ENCODE assay signal across 22 cellular contexts in the genomic region with DNA sequence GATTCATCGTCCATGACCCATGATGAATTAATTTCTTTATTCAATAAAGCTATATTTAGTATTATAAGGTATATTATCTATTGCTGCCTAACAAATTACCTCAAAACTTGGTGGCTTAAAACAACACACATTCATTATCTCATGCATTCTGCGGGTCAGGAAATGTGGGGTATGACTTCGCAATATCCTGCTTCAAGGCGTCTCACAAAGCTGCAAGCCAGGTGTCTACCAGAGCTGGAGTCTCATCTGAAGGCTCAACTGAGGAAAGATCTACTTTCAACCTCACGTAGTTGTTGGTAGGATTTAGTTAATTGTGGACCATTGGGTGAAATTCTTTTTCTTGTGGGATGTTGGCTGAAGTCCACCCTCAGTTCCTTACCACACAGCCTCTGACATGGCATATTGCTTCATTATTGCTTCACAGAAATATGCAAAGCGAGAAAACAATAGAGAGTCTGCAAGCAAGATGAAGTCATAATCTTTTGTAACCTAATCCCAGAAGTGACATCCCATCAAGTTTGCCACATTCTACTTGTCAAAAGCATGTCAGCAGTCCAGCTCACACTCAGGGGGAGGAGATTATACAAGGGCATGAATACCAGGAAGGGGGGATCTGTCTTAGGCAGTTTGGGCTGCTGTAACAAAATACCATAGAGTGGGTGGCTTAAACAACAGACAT. TPM values are rescaled to one million over a fixed set of nuclear protein-coding genes. Genes with fewer than 3 reads are reported as not detected.
DNase-seq lines count a peak whose midpoint lies in the region; ATAC-seq, FAIRE-seq and TF ChIP-seq lines count a peak whose summit lies in the region.
"Had no signal": no experiment of that assay in that cellular context is flagged by ENCODE, and none has a peak within 500 bp of the region (broad histone marks: within the 10 kb centered on the region; RNA-seq: fewer than 3 reads in every experiment).

No MANE protein-coding gene starts in this region.

- no peak overlapping the region for H2AK5ac ChIP-seq in neuronal stem cell (ENCODE audit: low read depth, low read length)

- H3K4me1 ChIP-seq in lung (ENCODE audit: control insufficient read depth in 2 of 2, insufficient read depth in 2 of 2, low read length in 2 of 2) (no peaks in the 10 kb centered on the region), testis (peaks cover 4% of the 10 kb centered on the region), neuronal stem cell (ENCODE audit: control insufficient read depth in 2 of 2, insufficient read depth in 1 of 2, low read depth in 1 of 2, low read length in 2 of 2) (no peaks in the 10 kb centered on the region)

- no peak overlapping the region for H3K27ac ChIP-seq in lung (ENCODE audit: low read depth in 1 of 2, low read length in 1 of 2)
- no peak overlapping the region for H3K27ac ChIP-seq in testis
- no peak overlapping the region for H3K27ac ChIP-seq in neuronal stem cell (replicated peaks; ENCODE audit: low read length)
- H3K27ac ChIP-seq: breast epithelium had no signal

- H3K36me3 ChIP-seq in bronchial epithelial cell (ENCODE audit: control insufficient read depth, insufficient read depth, low read length), result no peaks in the 10 kb centered on the region
- no peaks in the 10 kb centered on the region for H3K36me3 ChIP-seq in lung (ENCODE audit: control insufficient read depth in 2 of 2, insufficient read depth in 2 of 2, low read length in 2 of 2)
- no peaks in the 10 kb centered on the region for H3K36me3 ChIP-seq in testis (ENCODE audit: low read depth, missing control alignments)
- H3K36me3 ChIP-seq in neuronal stem cell (replicated peaks in 1 of 2; ENCODE audit: control insufficient read depth in 2 of 2, insufficient read depth in 2 of 2, low read length in 2 of 2), result peaks cover 0 to 31% of the 10 kb centered on the region in 2 donors
- H3K36me3 ChIP-seq: breast epithelium, stomach had no signal

- peaks cover 23% of the 10 kb centered on the region for H3K4me1 Mint-ChIP-seq in CD14-positive monocyte
- H3K4me1 Mint-ChIP-seq: GM23338 had no signal

- H2BK15ac ChIP-seq in neuronal stem cell (ENCODE audit: low read length), result no peak overlapping the region

- peak overlapping the region in 1 of 2 donors; percentile 69 for H3K4me3 Mint-ChIP-seq in CD14-positive monocyte
- H3K4me3 Mint-ChIP-seq: activated naive CD8-positive, alpha-beta T cell; activated T-cell treated with anti-CD3 and anti-CD28 coated beads, Interleukin-2, amount 50 U/mL, for 4 hours; GM23338; nephron had no signal

- H3K18ac ChIP-seq in neuronal stem cell (ENCODE audit: low read length), result no peak overlapping the region

- H3K4ac ChIP-seq in neuronal stem cell (ENCODE audit: low read length), result no peak overlapping the region

- no peaks in the 10 kb centered on the region for H3K79me1 ChIP-seq in neuronal stem cell (ENCODE audit: low read depth, low read length)

- no peak overlapping the region for H3K4me2 ChIP-seq in neuronal stem cell (ENCODE audit: insufficient read depth, low read length, poor library complexity, severe bottlenecking)
- H3K4me2 ChIP-seq: GM23338 had no signal

- H4K8ac ChIP-seq in neuronal stem cell (ENCODE audit: low read depth, low read length), result no peak overlapping the region

- no peak overlapping the region for H2AFZ ChIP-seq in neuronal stem cell (ENCODE audit: low read length)
- H2AFZ ChIP-seq: GM23338 had no signal

- TF ChIP-seq CTCF in CD14-positive monocyte (IDR thresholded peaks at IDR 0.05) (no peak), bronchial epithelial cell (IDR thresholded peaks at IDR 0.05; ENCODE audit: insufficient read depth, low read length, severe bottlenecking) (no peak), lung (IDR thresholded peaks at IDR 0.05; ENCODE audit: control extremely low read depth, extremely low read depth) (no peak), testis (IDR thresholded peaks at IDR 0.05) (no peak)

- H3K9me3 ChIP-seq in lung (ENCODE audit: control insufficient read depth in 2 of 2, insufficient read depth in 1 of 2, low read length in 1 of 2) (no peaks in the 10 kb centered on the region), testis (no peaks in the 10 kb centered on the region), neuronal stem cell (replicated peaks in 1 of 2; ENCODE audit: control insufficient read depth in 2 of 2, insufficient read depth in 1 of 2, low read depth in 1 of 2, low read length in 2 of 2) (peaks cover 2 to 16% of the 10 kb centered on the region in 2 donors)
- H3K9me3 ChIP-seq: breast epithelium, Caco-2, stomach had no signal

- FAIRE-seq in bronchial epithelial cell (lab: Jason Lieb, UNC) (peak; percentile 18), H54 (lab: Jason Lieb, UNC) (no peak)
- FAIRE-seq: GM12878 had no signal

- peaks cover 0 to 7% (median 4%) of the 10 kb centered on the region in 7 donors for H3K9me3 Mint-ChIP-seq in CD14-positive monocyte

- no peaks in the 10 kb centered on the region for H3K36me3 Mint-ChIP-seq in CD14-positive monocyte

- no peak overlapping the region for H4K91ac ChIP-seq in neuronal stem cell (ENCODE audit: low read depth, low read length, poor library complexity)

- no peak overlapping the region for H3K23ac ChIP-seq in neuronal stem cell (ENCODE audit: low read depth, low read length, poor library complexity)

- H3K4me3 ChIP-seq in bronchial epithelial cell (ENCODE audit: low read depth, low read length) (no peak overlapping the region), lung (no peak overlapping the region), testis (no peak overlapping the region), neuronal stem cell (ENCODE audit: low read length in 2 of 2) (no peak overlapping the region)
- H3K4me3 ChIP-seq: breast epithelium, GM12878, GM23338, stomach had no signal

- peaks cover 5 to 9% (median 7%) of the 10 kb centered on the region in 3 donors for H3K27me3 Mint-ChIP-seq in CD14-positive monocyte (ENCODE audit: low read depth in 3 of 3)

- TF ChIP-seq POLR2A in testis (IDR thresholded peaks at IDR 0.05), result no peak
- no peak for TF ChIP-seq POLR2A in H54 (IDR thresholded peaks at IDR 0.05; ENCODE audit: low read depth, low read length)

- H2BK120ac ChIP-seq in neuronal stem cell (ENCODE audit: low read depth, low read length), result no peak overlapping the region

- intact Hi-C loops in CD14-positive monocyte (cut with micrococcal nuclease), result no loop called here
- intact Hi-C loops in testis (cut with DNase I; ENCODE audit: low total_unique reads), result no loop called here

- ATAC-seq in lung (ENCODE audit: insufficient read depth, low FRiP score) (peak; percentile 41), GM21526 (IDR thresholded peaks at IDR 0.05; ENCODE audit: low FRiP score, unreplicated experiment) (no peak)
- ATAC-seq: activated T-cell treated with anti-CD3 and anti-CD28 coated beads, Interleukin-2, amount 50 U/mL, for 4 hours; GM12878; GM23338 had no signal

- H3K27me3 ChIP-seq in bronchial epithelial cell (ENCODE audit: control insufficient read depth, insufficient read depth, low read length) (no peaks in the 10 kb centered on the region), lung (ENCODE audit: control insufficient read depth, insufficient read depth) (no peaks in the 10 kb centered on the region), testis (no peaks in the 10 kb centered on the region), neuronal stem cell (ENCODE audit: control insufficient read depth in 3 of 3, insufficient read depth in 3 of 3, low read depth in 1 of 3, low read length in 3 of 3) (no peaks in the 10 kb centered on the region)
- H3K27me3 ChIP-seq: breast epithelium, stomach had no signal

- WGBS in lung, 2 donors, result 56 to 81% methylated on average over 6 of the region's 6 CpGs
- WGBS in testis, 2 donors, result 94 to 98% methylated on average over 6 of the region's 6 CpGs
- WGBS in neuronal stem cell (ENCODE audit: extremely low coverage in 2 of 2, insufficient read length in 2 of 2, insufficient replicate concordance in 1 of 2), 2 donors, result no CpG with 5 or more reads among the region's 6 CpGs

- H3K14ac ChIP-seq in neuronal stem cell (ENCODE audit: low read length), result no peak overlapping the region

- peak overlapping the region; percentile 87 to 97 (median 94) for H3K27ac Mint-ChIP-seq in CD14-positive monocyte
- H3K27ac Mint-ChIP-seq: activated naive CD8-positive, alpha-beta T cell; GM23338 had no signal

- DNase-seq in CD14-positive monocyte (ENCODE audit: low spot score), result no peak
- DNase-seq in LHCN-M2 (ENCODE audit: low read depth), result peak; percentile 30
- DNase-seq in bronchial epithelial cell (ENCODE audit: low read depth), result peak; percentile 76
- no peak for DNase-seq in lung (ENCODE audit: low spot score)
- no peak for DNase-seq in testis
- no peak for DNase-seq in neuronal stem cell (ENCODE audit: low spot score)
- DNase-seq in H54 (ENCODE audit: insufficient read length, low spot score), result no peak
- DNase-seq: activated CD4-positive, alpha-beta T cell treated with anti-CD3 and anti-CD28 coated beads, Interleukin-2, amount 50 U/mL, for 1 hour; activated T-cell treated with anti-CD3 and anti-CD28 coated beads, Interleukin-2, amount 50 U/mL, for 4 hours; effector CD8-positive, alpha-beta T cell; NCI-H1048; stomach had no signal

- no peak overlapping the region for H3K9ac ChIP-seq in neuronal stem cell (ENCODE audit: low read depth, low read length, poor library complexity)

- H2BK12ac ChIP-seq in neuronal stem cell (ENCODE audit: low read length), result no peak overlapping the region

- H2BK5ac ChIP-seq in neuronal stem cell (ENCODE audit: low read length), result no peak overlapping the region

RNA-seq across cellular contexts. Expression of gene KREMEN1, which starts 45.1 kb away (rescaled TPM):
- polyA plus RNA-seq in CD14-positive monocyte, result 1 to 10 TPM in 1 of 2 donors, under 1 TPM in 1; 0.69 to 1.6 TPM
- total RNA-seq in LHCN-M2 (2014; rRNA removed), result 4.3 and 5.8 TPM in 2 replicates
- 5.8 TPM for polyA plus RNA-seq in LHCN-M2 (2012)
- 5.8 and 15.9 TPM in 2 replicates for total RNA-seq in bronchial epithelial cell
- 10 to 100 TPM; 15.7 to 27.5 TPM for total RNA-seq in lung
- 10 to 100 TPM in 1 of 2 donors, 1 to 10 TPM in 1; 8.8 to 24.4 TPM for polyA plus RNA-seq in lung
- 10 to 100 TPM; 54.5 to 54.9 TPM for total RNA-seq in testis
- polyA plus RNA-seq in testis (ENCODE audit: insufficient read depth, low read depth, low replicate concordance), result 42.5 TPM
- polyA plus RNA-seq in neuronal stem cell (2013, experiment 1 of 2), result 2.0 TPM
- 2.2 TPM for polyA plus RNA-seq in neuronal stem cell (2013, experiment 2 of 2)

RNA-seq across cellular contexts. Expression of gene C22orf31, which starts 56.3 kb away (rescaled TPM):
- polyA plus RNA-seq in CD14-positive monocyte (not detected), lung (under 1 TPM; 0.07 to 0.30 TPM), testis (ENCODE audit: insufficient read depth, low read depth, low replicate concordance) (4.5 TPM)
- total RNA-seq in LHCN-M2 (2014; rRNA removed) (not detected in 2 replicates), bronchial epithelial cell (not detected in 2 replicates), lung (not detected), testis (10 to 100 TPM in 1 of 2 donors, 1 to 10 TPM in 1; 1.8 to 10.9 TPM)
- not detected for polyA plus RNA-seq in LHCN-M2 (2012)
- not detected for polyA plus RNA-seq in neuronal stem cell (2013, experiment 1 of 2)
- polyA plus RNA-seq in neuronal stem cell (2013, experiment 2 of 2), result not detected
- total RNA-seq: activated T-cell treated with anti-CD3 and anti-CD28 coated beads, Interleukin-2, amount 50 U/mL, for 4 hours; Caco-2; G401; GM12878; GM23338; RPMI7951 had no signal
- polyA plus RNA-seq: GM12878, liver, stomach had no signal

Comparison
In these comparisons a context has a peak if more than half of its experiments do, and no peak if none do; other contexts are left out.
1. DNase-seq: peak in LHCN-M2 (single experiment) and bronchial epithelial cell (single experiment); none in CD14-positive monocyte (single experiment), lung (single experiment), testis (single experiment), neuronal stem cell (single experiment) and H54 (single experiment).